In the genomic region with DNA sequence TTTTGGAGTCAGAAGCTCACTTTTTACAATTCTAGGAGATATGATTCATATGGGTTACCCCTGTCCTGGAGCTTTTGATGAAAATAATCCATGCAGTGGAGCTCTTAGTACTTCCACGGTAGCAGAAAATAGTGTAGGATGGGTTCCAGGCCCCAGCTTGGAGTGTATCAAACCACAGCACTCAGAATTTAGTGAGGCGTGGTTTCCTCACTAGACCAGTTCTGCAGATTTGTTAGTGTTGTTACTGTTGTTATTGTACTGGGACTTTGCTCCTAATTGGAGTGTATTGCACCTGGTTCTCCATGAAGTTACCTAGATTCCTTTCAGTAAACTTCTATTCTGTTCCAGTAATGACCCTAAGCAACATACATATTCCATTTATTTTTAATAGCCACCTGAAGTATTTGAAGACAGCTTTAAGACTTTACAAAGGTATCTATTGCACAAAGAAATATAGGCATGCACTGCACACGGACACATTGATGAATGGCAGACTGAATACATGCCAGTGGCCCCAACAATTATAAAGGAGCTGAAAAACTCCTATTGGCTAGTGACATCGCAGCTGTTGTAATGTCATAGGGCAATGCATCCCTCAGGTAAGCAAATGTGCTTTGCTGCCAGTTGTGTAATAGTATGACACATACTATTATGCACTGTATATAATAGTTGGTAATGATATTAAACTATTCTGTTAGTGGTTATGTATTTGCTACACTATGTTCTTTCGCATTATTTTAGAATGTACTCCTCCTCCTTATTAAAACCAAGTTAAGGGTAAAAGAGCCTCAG, we compare ENCODE assay signal across 18 cellular contexts.
A peak's percentile ranks its signal among the peaks of the same experiment; 100 is the strongest.
DNase-seq lines count a peak whose midpoint lies in the region; ATAC-seq, FAIRE-seq and TF ChIP-seq lines count a peak whose summit lies in the region.
"Had no signal": no experiment of that assay in that cellular context is flagged by ENCODE, and none has a peak within 500 bp of the region (broad histone marks: within the 10 kb centered on the region; RNA-seq: fewer than 3 reads in every experiment).

No MANE protein-coding gene starts in this region.

- no peaks in the 10 kb centered on the region for H3K4me1 ChIP-seq in foreskin keratinocyte
- H3K4me1 ChIP-seq in kidney (ENCODE audit: control insufficient read depth in 1 of 2, insufficient read depth in 1 of 2, low read depth in 1 of 2, low read length in 2 of 2): no peaks in the 10 kb centered on the region
- no peaks in the 10 kb centered on the region; a peak in 1 of 4 replicates for H3K4me1 ChIP-seq in SK-N-SH (ENCODE audit: control insufficient read depth in 1 of 2, insufficient read depth in 2 of 2, low read depth in 1 of 2, low read length in 1 of 2)
- H3K4me1 ChIP-seq: BLaER1 treated with 17β-estradiol and CSF1 and Interleukin-3, amounts not matched to agents 10 nM and 100 nM had no signal

- no peaks in the 10 kb centered on the region for H3K79me2 ChIP-seq in SK-N-SH (ENCODE audit: insufficient read depth)

- TF ChIP-seq EP300 in SK-N-SH (IDR thresholded peaks at IDR 0.05; ENCODE audit: borderline replicate concordance in 1 of 2, low read depth in 1 of 2, low read length in 1 of 2): no peak

- TF ChIP-seq CTCF in D721Med (IDR thresholded peaks at IDR 0.05; ENCODE audit: insufficient read depth, missing control alignments) (no peak), bronchial epithelial cell (IDR thresholded peaks at IDR 0.05; ENCODE audit: insufficient read depth, low read length, severe bottlenecking) (no peak), foreskin keratinocyte (conservative IDR thresholded peaks at IDR 0.05) (no peak), kidney (IDR thresholded peaks at IDR 0.05; ENCODE audit: borderline replicate concordance, extremely low read depth, insufficient read depth) (no peak), SK-N-SH (IDR thresholded peaks at IDR 0.05) (no peak)

- H2AFZ ChIP-seq in SK-N-SH (ENCODE audit: low read depth): no peak overlapping the region
- H2AFZ ChIP-seq: GM23248 had no signal

- DNase-seq in D721Med (ENCODE audit: insufficient read length, low spot score) (no peak), H54 (ENCODE audit: insufficient read length, low spot score) (no peak), bronchial epithelial cell (ENCODE audit: low read depth) (peak; percentile 4), foreskin keratinocyte (no peak), NCI-H345 treated with DMSO at 0.1 percent for 48 hours (lab: John Stamatoyannopoulos, UW; ENCODE audit: unreplicated experiment) (no peak), middle frontal gyrus (ENCODE audit: extremely low spot score, low spot score) (no peak), kidney (no peak), SK-N-SH (no peak)
- DNase-seq: Calu3; CD8-positive, alpha-beta T cell; DMS 273 treated with DMSO at 0.1 percent for 48 hours; DMS79; GDM1; GM23248; H9 had no signal

- H3K9ac ChIP-seq in kidney (ENCODE audit: low read length in 2 of 2) (no peak overlapping the region), SK-N-SH (no peak overlapping the region)
- H3K9ac ChIP-seq: BLaER1 treated with 17β-estradiol and CSF1 and Interleukin-3, amounts not matched to agents 10 nM and 100 nM; GM23248 had no signal

- peak; percentile 48 for ATAC-seq in foreskin keratinocyte
- ATAC-seq: CD8-positive, alpha-beta T cell had no signal

- no peak for TF ChIP-seq RAD21 in SK-N-SH (IDR thresholded peaks at IDR 0.05; ENCODE audit: low read length)

- H3K9me3 ChIP-seq in kidney (ENCODE audit: control insufficient read depth in 1 of 2, low read length in 2 of 2): no peaks in the 10 kb centered on the region
- 0 out of 2 replicates have a peak, but pooled peaks cover 4% of the 10 kb centered on the region for H3K9me3 ChIP-seq in SK-N-SH
- H3K9me3 ChIP-seq: BLaER1 treated with 17β-estradiol and CSF1 and Interleukin-3, amounts not matched to agents 10 nM and 100 nM had no signal

- H3K4me3 ChIP-seq in bronchial epithelial cell (ENCODE audit: low read depth, low read length): no peak overlapping the region
- H3K4me3 ChIP-seq in kidney (ENCODE audit: low read length in 2 of 2): no peak overlapping the region
- H3K4me3 ChIP-seq in SK-N-SH (ENCODE audit: low read depth in 2 of 2, low read length in 1 of 2): no peak overlapping the region
- H3K4me3 ChIP-seq: BLaER1 treated with 17β-estradiol and CSF1 and Interleukin-3, amounts not matched to agents 10 nM and 100 nM; GM23248 had no signal

- no peaks in the 10 kb centered on the region for H3F3A ChIP-seq in SK-N-SH (replicated peaks; ENCODE audit: insufficient read depth)

- WGBS in SK-N-SH (ENCODE audit: low lambda C conversion rate): 73% methylated on average over 5 of the region's 5 CpGs

- H3K9me2 ChIP-seq in SK-N-SH: no peaks in the 10 kb centered on the region; the same call in 1 of the 2 replicates

- H3K27ac ChIP-seq in foreskin keratinocyte (no peak overlapping the region), kidney (ENCODE audit: low read depth in 2 of 2, low read length in 2 of 2) (no peak overlapping the region), SK-N-SH (ENCODE audit: low read depth in 2 of 2, low read length in 1 of 2) (no peak overlapping the region)
- H3K27ac ChIP-seq: BLaER1 treated with 17β-estradiol and CSF1 and Interleukin-3, amounts not matched to agents 10 nM and 100 nM; GM23248 had no signal

- no peak for TF ChIP-seq POLR2A in H54 (IDR thresholded peaks at IDR 0.05; ENCODE audit: low read depth, low read length)

- POLR2A ChIA-PET in SK-N-SH (lab: Yijun Ruan, JAX): no interaction called here

- intact Hi-C loops in kidney (cut with DNase I): no loop called here

- H3K36me3 ChIP-seq in bronchial epithelial cell (ENCODE audit: control insufficient read depth, insufficient read depth, low read length): no peaks in the 10 kb centered on the region
- no peaks in the 10 kb centered on the region for H3K36me3 ChIP-seq in kidney (ENCODE audit: control insufficient read depth in 1 of 2, insufficient read depth in 2 of 2, low read length in 2 of 2)
- no peaks in the 10 kb centered on the region for H3K36me3 ChIP-seq in SK-N-SH (replicated peaks in 1 of 2; ENCODE audit: control insufficient read depth in 1 of 2, insufficient read depth in 2 of 2, low read length in 1 of 2)
- H3K36me3 ChIP-seq: BLaER1 treated with 17β-estradiol and CSF1 and Interleukin-3, amounts not matched to agents 10 nM and 100 nM had no signal

- peak; percentile 80 for FAIRE-seq in D721Med (lab: Jason Lieb, UNC)
- peak; percentile 36 for FAIRE-seq in H54 (lab: Jason Lieb, UNC)
- no peak for FAIRE-seq in bronchial epithelial cell (lab: Jason Lieb, UNC)
- no peak for FAIRE-seq in kidney (lab: Jason Lieb, UNC)
- FAIRE-seq: GM12892, GM18507 had no signal

- H3K27me3 ChIP-seq in bronchial epithelial cell (ENCODE audit: control insufficient read depth, insufficient read depth, low read length) (no peaks in the 10 kb centered on the region), foreskin keratinocyte (no peaks in the 10 kb centered on the region), SK-N-SH (ENCODE audit: insufficient read depth) (no peaks in the 10 kb centered on the region)
- H3K27me3 ChIP-seq: BLaER1 treated with 17β-estradiol and CSF1 and Interleukin-3, amounts not matched to agents 10 nM and 100 nM had no signal

- CTCF ChIA-PET in SK-N-SH (lab: Yijun Ruan, JAX): interaction anchor here (1.3 kb wide), 1 partner anchor 18 kb away, joined by 3 read pairs; no protein-coding TSS in a partner anchor

- H3K4me2 ChIP-seq in SK-N-SH: no peak overlapping the region
- H3K4me2 ChIP-seq: BLaER1 treated with 17β-estradiol and CSF1 and Interleukin-3, amounts not matched to agents 10 nM and 100 nM had no signal

- H4K20me1 ChIP-seq in SK-N-SH (ENCODE audit: insufficient read depth): no peaks in the 10 kb centered on the region
- H4K20me1 ChIP-seq: BLaER1 treated with 17β-estradiol and CSF1 and Interleukin-3, amounts not matched to agents 10 nM and 100 nM had no signal

TF ChIP-seq in SK-N-SH, 30 proteins besides CTCF, POLR2A, EP300 and RAD21 (continues in another document):
- TF ChIP-seq FOXJ3 (CRISPR knock-in tag; IDR thresholded peaks at IDR 0.05): no peak
- no peak for TF ChIP-seq SIN3A (IDR thresholded peaks at IDR 0.05; ENCODE audit: borderline replicate concordance, low read depth, low read length)
- TF ChIP-seq, protein P1, sequence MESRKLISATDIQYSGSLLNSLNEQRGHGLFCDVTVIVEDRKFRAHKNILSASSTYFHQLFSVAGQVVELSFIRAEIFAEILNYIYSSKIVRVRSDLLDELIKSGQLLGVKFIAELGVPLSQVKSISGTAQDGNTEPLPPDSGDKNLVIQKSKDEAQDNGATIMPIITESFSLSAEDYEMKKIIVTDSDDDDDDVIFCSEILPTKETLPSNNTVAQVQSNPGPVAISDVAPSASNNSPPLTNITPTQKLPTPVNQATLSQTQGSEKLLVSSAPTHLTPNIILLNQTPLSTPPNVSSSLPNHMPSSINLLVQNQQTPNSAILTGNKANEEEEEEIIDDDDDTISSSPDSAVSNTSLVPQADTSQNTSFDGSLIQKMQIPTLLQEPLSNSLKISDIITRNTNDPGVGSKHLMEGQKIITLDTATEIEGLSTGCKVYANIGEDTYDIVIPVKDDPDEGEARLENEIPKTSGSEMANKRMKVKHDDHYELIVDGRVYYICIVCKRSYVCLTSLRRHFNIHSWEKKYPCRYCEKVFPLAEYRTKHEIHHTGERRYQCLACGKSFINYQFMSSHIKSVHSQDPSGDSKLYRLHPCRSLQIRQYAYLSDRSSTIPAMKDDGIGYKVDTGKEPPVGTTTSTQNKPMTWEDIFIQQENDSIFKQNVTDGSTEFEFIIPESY (IDR thresholded peaks at IDR 0.05; ENCODE audit: borderline replicate concordance, low read depth): no peak
- TF ChIP-seq TAF1 (IDR thresholded peaks at IDR 0.05; ENCODE audit: borderline replicate concordance, low read depth, low read length): no peak
- TF ChIP-seq JUND (IDR thresholded peaks at IDR 0.05): no peak
